ENCODE assay signal across 15 cellular contexts in genomic region chr4:184907216-184907615, GRCh38.
DNase-seq lines count a peak whose midpoint lies in the region; ATAC-seq and TF ChIP-seq lines count a peak whose summit lies in the region.
"Had no signal": no experiment of that assay in that cellular context is flagged by ENCODE, and none has a peak within 500 bp of the region (broad histone marks: within the 10 kb centered on the region; RNA-seq: fewer than 3 reads in every experiment).

No MANE protein-coding gene starts in this region.

- 87% methylated on average over 1 of the region's 1 CpG; no CpG with 5 or more reads in 1 of the 2 experiments for WGBS in endodermal cell (ENCODE audit: insufficient coverage in 1 of 2, insufficient read length in 1 of 2), 2 experiments

- no peak overlapping the region for H3K27ac ChIP-seq in endodermal cell (ENCODE audit: low read depth, low read length)
- H3K27ac ChIP-seq: thyroid gland had no signal

- no peaks in the 10 kb centered on the region for H3K4me1 ChIP-seq in endodermal cell (ENCODE audit: control insufficient read depth, insufficient read depth, low read length)
- H3K4me1 ChIP-seq: thyroid gland had no signal

- no peaks in the 10 kb centered on the region for H3K4me1 Mint-ChIP-seq in endodermal cell

- H3K9ac ChIP-seq in endodermal cell (ENCODE audit: extremely low read depth, low read length, poor library complexity, severe bottlenecking), result no peak overlapping the region

- H3K27me3 Mint-ChIP-seq in endodermal cell (ENCODE audit: insufficient read depth), result peaks cover 10% of the 10 kb centered on the region
- H3K27me3 Mint-ChIP-seq: dendritic cell treated with granulocyte-macrophage colony-stimulating factor and Interleukin-4, amounts not matched to agents 40 ng/mL and 50 ng/mL, for 4 days had no signal

- no peaks in the 10 kb centered on the region for H3K36me3 ChIP-seq in endodermal cell (ENCODE audit: control insufficient read depth, insufficient read depth, low read length)
- H3K36me3 ChIP-seq: thyroid gland had no signal

- peak; percentile 47 for ATAC-seq in GM19463 (IDR thresholded peaks at IDR 0.05; ENCODE audit: unreplicated experiment)
- peak; percentile 72 for ATAC-seq in left lobe of liver
- ATAC-seq in GM19467 (IDR thresholded peaks at IDR 0.05; ENCODE audit: unreplicated experiment), result no peak
- no peak for ATAC-seq in HG03460 (IDR thresholded peaks at IDR 0.05; ENCODE audit: unreplicated experiment)
- ATAC-seq: mucosa of descending colon had no signal

- H3K4me3 ChIP-seq in NB4 (ENCODE audit: low read depth, low read length) (no peak overlapping the region), endodermal cell (ENCODE audit: low read length) (no peak overlapping the region)
- H3K4me3 ChIP-seq: mucosa of descending colon, thyroid gland had no signal

- H3K36me3 Mint-ChIP-seq in endodermal cell (ENCODE audit: low read depth), result no peaks in the 10 kb centered on the region

- no peak overlapping the region for H3K27ac Mint-ChIP-seq in endodermal cell
- H3K27ac Mint-ChIP-seq: dendritic cell treated with granulocyte-macrophage colony-stimulating factor and Interleukin-4, amounts not matched to agents 40 ng/mL and 50 ng/mL, for 4 days had no signal

- TF ChIP-seq CTCF in NB4 (IDR thresholded peaks at IDR 0.05; ENCODE audit: low read depth, low read length) (no peak), endodermal cell (conservative IDR thresholded peaks at IDR 0.05) (no peak)

- H3K9me3 ChIP-seq in endodermal cell (ENCODE audit: control insufficient read depth, low read length), result peaks cover 8% of the 10 kb centered on the region
- H3K9me3 ChIP-seq: thyroid gland had no signal

- peaks cover 33% of the 10 kb centered on the region for H3K9me3 Mint-ChIP-seq in endodermal cell

- no peak overlapping the region for H3K4me3 Mint-ChIP-seq in endodermal cell
- H3K4me3 Mint-ChIP-seq: dendritic cell treated with granulocyte-macrophage colony-stimulating factor and Interleukin-4, amounts not matched to agents 40 ng/mL and 50 ng/mL, for 4 days had no signal

- TF ChIP-seq POLR2A in NB4 (IDR thresholded peaks at IDR 0.05; ENCODE audit: extremely low read depth, insufficient read length), result no peak

- DNase-seq in DMS53 (lab: John Stamatoyannopoulos, UW), result peak; percentile 22
- no peak for DNase-seq in DMS53 treated with DMSO at 0.1 percent for 48 hours (lab: John Stamatoyannopoulos, UW; ENCODE audit: unreplicated experiment)
- DNase-seq in NB4 (ENCODE audit: low read depth), result peak; percentile 45
- no peak for DNase-seq in left lobe of liver (ENCODE audit: low spot score)
- DNase-seq in endodermal cell, result no peak
- DNase-seq: 8988T; activated CD8-positive, alpha-beta memory T cell treated with anti-CD3 and anti-CD28 coated beads, Interleukin-2, amount 50 U/mL, for 48 hours; foreskin melanocyte; mucosa of descending colon; NCI-H2029 treated with DMSO at 0.1 percent for 48 hours; thyroid gland had no signal

- no peaks in the 10 kb centered on the region for H3K27me3 ChIP-seq in endodermal cell (ENCODE audit: control insufficient read depth, insufficient read depth, low read length, poor library complexity, severe bottlenecking)
- H3K27me3 ChIP-seq: thyroid gland had no signal

Comparison
In these comparisons a context has a peak if more than half of its experiments do, and no peak if none do; other contexts are left out.
1. DNase-seq: peak in DMS53 (single experiment) and NB4 (single experiment); none in DMS53 treated with DMSO at 0.1 percent for 48 hours (single experiment), left lobe of liver (single experiment) and endodermal cell (single experiment).
2. ATAC-seq: peak in GM19463 (single experiment) and left lobe of liver (single experiment); none in GM19467 (single experiment) and HG03460 (single experiment).